Comparison of ENCODE assay signal across 18 cellular contexts in the genomic region with DNA sequence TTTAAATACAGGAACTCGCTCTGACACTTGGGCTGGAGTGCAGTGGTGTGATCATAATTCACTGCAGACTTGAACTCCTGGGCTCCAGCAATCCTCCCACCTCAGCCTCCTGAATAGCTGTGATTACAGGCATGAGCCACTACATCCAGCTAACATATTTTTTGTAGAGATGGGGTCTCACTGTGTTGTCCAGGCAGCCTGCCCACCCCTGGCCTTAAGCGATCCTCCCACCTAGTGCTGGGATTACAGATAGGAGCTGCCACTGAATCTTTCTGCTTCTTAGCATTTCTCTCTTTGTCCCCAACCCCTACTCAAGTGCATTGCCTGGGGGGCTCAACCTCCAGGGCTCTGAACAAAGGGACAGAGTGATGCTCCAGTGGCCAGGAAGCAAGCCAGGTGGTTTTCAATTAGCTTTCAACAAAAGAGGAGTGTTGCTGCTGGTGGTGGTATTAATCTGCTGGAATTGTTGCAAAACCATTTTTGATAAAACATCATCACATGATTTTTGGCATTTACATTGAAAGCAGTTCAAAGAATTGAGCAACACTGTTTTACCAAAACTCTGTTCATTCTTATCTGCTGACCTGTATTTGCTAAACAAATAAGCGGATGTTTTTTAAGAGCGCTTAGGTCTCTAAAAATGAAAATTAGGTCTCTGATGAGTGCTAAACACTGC. TPM values are rescaled to one million over a fixed set of nuclear protein-coding genes. Genes with fewer than 3 reads are reported as not detected.
"Had no signal": no experiment of that assay in that cellular context is flagged by ENCODE, and none has a peak within 500 bp of the region (broad histone marks: within the 10 kb centered on the region; RNA-seq: fewer than 3 reads in every experiment).

No MANE protein-coding gene starts in this region.

- H3K36me3 ChIP-seq: prostate gland, sigmoid colon, WERI-Rb-1 had no signal

- H3K27ac ChIP-seq: epithelial cell of prostate, prostate gland, sigmoid colon, WERI-Rb-1 had no signal

- H3K4me3 ChIP-seq: mucosa of descending colon, prostate gland, sigmoid colon had no signal

- H3K27ac Mint-ChIP-seq: activated CD8-positive, alpha-beta T cell treated with anti-CD3 and anti-CD28 coated beads, Interleukin-2, amount 10 ng/mL, durations not matched to agents 7 days and 5 days; natural killer cell; T-cell had no signal

- H3K4me1 Mint-ChIP-seq: natural killer cell, T-cell had no signal

- H3K36me3 Mint-ChIP-seq: natural killer cell, T-cell had no signal

- H3K4me1 ChIP-seq: prostate gland, sigmoid colon had no signal

- DNase-seq: activated CD4-positive, alpha-beta T cell treated with anti-CD3 and anti-CD28 coated beads for 48 hours; activated CD8-positive, alpha-beta T cell treated with anti-CD3 and anti-CD28 coated beads, Interleukin-2, amount 10 ng/mL, durations not matched to agents 7 days and 5 days; activated naive CD4-positive, alpha-beta T cell treated with Interleukin-2 at 50 U/mL for 16 hours; central memory CD4-positive, alpha-beta T cell; effector memory CD4-positive, alpha-beta T cell; mucosa of descending colon; natural killer cell; nucleus accumbens; sigmoid colon; stimulated activated CD4-positive, alpha-beta T cell treated with anti-CD3 and anti-CD28 coated beads, Interleukin-12 subunit alpha, Interleukin-12 subunit beta, amount 100 ng/mL, for 4 hours; stimulated activated naive CD4-positive, alpha-beta T cell; T-cell; trophoblast cell; WERI-Rb-1 had no signal

- H3K4me3 Mint-ChIP-seq: activated CD8-positive, alpha-beta T cell treated with anti-CD3 and anti-CD28 coated beads, Interleukin-2, amount 10 ng/mL, durations not matched to agents 7 days and 5 days; natural killer cell; T-cell had no signal

- H3K9me3 Mint-ChIP-seq: natural killer cell, T-cell had no signal

- H3K9me3 ChIP-seq: mucosa of descending colon, prostate gland, sigmoid colon had no signal

RNA-seq across cellular contexts. Expression of a gene that starts 40.4 kb away (rescaled TPM):
- total RNA-seq: activated CD8-positive, alpha-beta T cell treated with anti-CD3 and anti-CD28 coated beads, Interleukin-2, amount 10 ng/mL, durations not matched to agents 7 days and 5 days; kidney epithelial cell; lung microvascular endothelial cell; mucosa of descending colon; natural killer cell; prostate gland; sigmoid colon; T-cell had no signal

RNA-seq across cellular contexts. Expression of a gene that starts 48.1 kb away (rescaled TPM):
- total RNA-seq: activated CD8-positive, alpha-beta T cell treated with anti-CD3 and anti-CD28 coated beads, Interleukin-2, amount 10 ng/mL, durations not matched to agents 7 days and 5 days; kidney epithelial cell; lung microvascular endothelial cell; mucosa of descending colon; natural killer cell; sigmoid colon; T-cell had no signal
- polyA plus RNA-seq: sigmoid colon had no signal
